In genomic region chr12:114799574-114800487, GRCh38 we compare ENCODE assay signal across 12 cellular contexts.
DNase-seq lines count a peak whose midpoint lies in the region; ATAC-seq, FAIRE-seq and TF ChIP-seq lines count a peak whose summit lies in the region.
"Had no signal": no experiment of that assay in that cellular context is flagged by ENCODE, and none has a peak within 500 bp of the region (broad histone marks: within the 10 kb centered on the region; RNA-seq: fewer than 3 reads in every experiment).

No MANE protein-coding gene starts in this region.

- FAIRE-seq in pancreas (lab: Jason Lieb, UNC), result no peak
- FAIRE-seq: endometrium had no signal

- peak; percentile 96 to 99 for ATAC-seq in left cardiac atrium
- peak; percentile 64 to 98 (median 96) for ATAC-seq in pancreas
- no peak for ATAC-seq in HG02981 (IDR thresholded peaks at IDR 0.05; ENCODE audit: unreplicated experiment)
- ATAC-seq: activated T-cell treated with anti-CD3 and anti-CD28 coated beads, Interleukin-2, amount 50 U/mL, for 72 hours had no signal

- no peak overlapping the region for H3K4me3 ChIP-seq in pancreas
- H3K4me3 ChIP-seq: thoracic aorta had no signal

- H3K9me3 ChIP-seq in pancreas, result no peaks in the 10 kb centered on the region
- H3K9me3 ChIP-seq: thoracic aorta had no signal

- intact Hi-C loops in left cardiac atrium (cut with DNase I) (loop anchor here in 1 of 2 donors (5.0 kb wide), 1 partner anchor 118 kb away; the partner anchor contains the start of gene TBX3), pancreas (cut with DNase I) (no loop called here)

- H3K27ac ChIP-seq in pancreas, result no peak overlapping the region
- H3K27ac ChIP-seq: thoracic aorta had no signal

- TF ChIP-seq CTCF in pancreas (IDR thresholded peaks at IDR 0.05), result no peak

- H3K4me1 ChIP-seq in pancreas, result no peaks in the 10 kb centered on the region

- DNase-seq in DMS153 (lab: John Stamatoyannopoulos, UW), result peak; percentile 55
- peak; percentile 30 for DNase-seq in RPMI8226
- DNase-seq in left cardiac atrium, result peak; percentile 85
- DNase-seq in pancreas, result peak; percentile 50 to 93 (median 74)
- DNase-seq in NK-92 (lab: John Stamatoyannopoulos, UW; ENCODE audit: unreplicated experiment), result no peak
- no peak for DNase-seq in activated naive CD4-positive, alpha-beta T cell treated with anti-CD3 and anti-CD28 coated beads, Interleukin-2, amount 50 U/mL, for 16 hours
- DNase-seq in kidney glomerular epithelial cell (lab: John Stamatoyannopoulos, UW), result no peak
- DNase-seq: activated T-cell treated with anti-CD3 and anti-CD28 coated beads, Interleukin-2, amount 50 U/mL, for 72 hours; Calu3 had no signal

- no peaks in the 10 kb centered on the region for H3K36me3 ChIP-seq in pancreas
- H3K36me3 ChIP-seq: thoracic aorta had no signal

- H3K27me3 ChIP-seq in pancreas, result no peaks in the 10 kb centered on the region

- WGBS in pancreas, 2 donors, result 37% methylated on average over 16 of the region's 16 CpGs

Comparison
In these comparisons a context has a peak if more than half of its experiments do, and no peak if none do; other contexts are left out.
1. DNase-seq: peak in DMS153 (single experiment), RPMI8226 (single experiment), left cardiac atrium (single experiment) and pancreas (6 of 6); none in NK-92 (single experiment), activated naive CD4-positive, alpha-beta T cell treated with anti-CD3 and anti-CD28 coated beads, Interleukin-2, amount 50 U/mL, for 16 hours (single experiment) and kidney glomerular epithelial cell (single experiment).